ENCODE assay signal across 8 cellular contexts in the genomic region with DNA sequence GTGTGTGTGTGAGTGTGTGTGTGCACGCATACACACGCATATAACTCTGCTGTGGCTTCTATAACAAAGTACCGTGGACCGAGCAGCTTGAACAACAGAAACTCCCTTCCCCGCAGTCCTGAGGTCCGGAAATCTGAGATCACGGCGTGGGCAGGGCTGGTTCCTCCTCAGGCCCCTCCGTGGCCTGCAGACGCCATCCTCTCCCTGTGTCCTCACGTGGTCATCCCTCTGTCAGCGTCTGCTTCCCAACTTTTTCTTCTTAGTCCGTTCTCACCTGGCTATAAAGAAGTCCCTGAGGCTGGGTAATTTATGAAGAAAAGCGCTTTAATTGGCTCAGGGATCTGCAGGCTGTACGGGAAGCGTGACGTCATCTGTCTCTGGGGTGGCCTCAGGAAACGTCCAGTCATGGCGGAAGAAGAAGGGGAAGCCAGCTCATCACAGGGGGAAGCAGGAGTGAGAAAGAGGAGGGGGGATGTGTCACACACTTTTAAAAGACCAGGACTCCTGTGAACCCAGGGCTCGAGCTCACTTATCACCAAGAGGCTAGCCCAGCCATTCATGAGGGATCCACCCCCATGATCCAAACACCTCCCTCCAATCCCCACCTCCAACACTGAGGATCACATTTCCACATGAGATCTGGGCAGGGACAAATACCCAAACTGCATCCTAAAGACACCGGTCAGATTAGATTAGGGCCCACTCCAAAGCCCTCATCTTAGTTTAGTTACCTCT.
A peak's percentile ranks its signal among the peaks of the same experiment; 100 is the strongest.
DNase-seq lines count a peak whose midpoint lies in the region; ATAC-seq and TF ChIP-seq lines count a peak whose summit lies in the region.

No MANE protein-coding gene starts in this region.

- H3K36me3 ChIP-seq in mucosa of stomach (ENCODE audit: control insufficient read depth, insufficient read depth, low read length) = no peaks in the 10 kb centered on the region

- H3K27ac Mint-ChIP-seq in stimulated activated naive B cell treated with anti-CD40 and anti-IgM and Interleukin-4, amounts not matched to agents 10 μg/mL and 1 μg/mL and 100 μg/mL, for 72 hours = peak overlapping the region; percentile 98

- H3K9me3 ChIP-seq in mucosa of stomach (ENCODE audit: control insufficient read depth, low read length) = no peaks in the 10 kb centered on the region

- ATAC-seq in GM19397 (IDR thresholded peaks at IDR 0.05; ENCODE audit: unreplicated experiment) = peak; percentile 33
- peak; percentile 57 to 61 for ATAC-seq in stimulated activated naive B cell treated with anti-CD40 and anti-IgM and Interleukin-4, amounts not matched to agents 10 μg/mL and 1 μg/mL and 100 μg/mL, for 72 hours (replicated peaks)
- ATAC-seq in HG03097 (IDR thresholded peaks at IDR 0.05; ENCODE audit: low FRiP score, unreplicated experiment) = no peak

- DNase-seq in AG10803 (ENCODE audit: low read depth) (peak; percentile 76), HS-5 (ENCODE audit: low read depth) (peak; percentile 86), choroid plexus epithelial cell (ENCODE audit: low read depth) (peak; percentile 82)
- peak; percentile 62 for DNase-seq in activated CD4-positive, CD25-positive, alpha-beta regulatory T cell treated with anti-CD3 and anti-CD28 coated beads, Interleukin-2, amount 50 U/mL, for 72 hours
- DNase-seq in stimulated activated naive B cell treated with anti-CD40 and anti-IgM and Interleukin-4, amounts not matched to agents 10 μg/mL and 1 μg/mL and 100 μg/mL, for 72 hours = peak; percentile 80

- TF ChIP-seq CTCF in AG10803 (conservative IDR thresholded peaks at IDR 0.05; ENCODE audit: low read length) = no peak
- no peak for TF ChIP-seq CTCF in choroid plexus epithelial cell (conservative IDR thresholded peaks at IDR 0.05; ENCODE audit: low read depth, low read length)

- no peaks in the 10 kb centered on the region for H3K27me3 Mint-ChIP-seq in stimulated activated naive B cell treated with anti-CD40 and anti-IgM and Interleukin-4, amounts not matched to agents 10 μg/mL and 1 μg/mL and 100 μg/mL, for 72 hours

- peaks cover 50 to 76% of the 10 kb centered on the region in 2 donors for H3K4me1 Mint-ChIP-seq in stimulated activated naive B cell treated with anti-CD40 and anti-IgM and Interleukin-4, amounts not matched to agents 10 μg/mL and 1 μg/mL and 100 μg/mL, for 72 hours

- H3K4me3 Mint-ChIP-seq in stimulated activated naive B cell treated with anti-CD40 and anti-IgM and Interleukin-4, amounts not matched to agents 10 μg/mL and 1 μg/mL and 100 μg/mL, for 72 hours = peak overlapping the region; percentile 82 to 83

- H3K4me3 ChIP-seq in AG10803 (ENCODE audit: low read length) = peak overlapping the region; percentile 8
- peak overlapping the region; percentile 51 for H3K4me3 ChIP-seq in choroid plexus epithelial cell (ENCODE audit: low read depth, low read length)
- H3K4me3 ChIP-seq in mucosa of stomach (ENCODE audit: low read length) = no peak overlapping the region

- peak overlapping the region; percentile 39 for H3K9ac ChIP-seq in mucosa of stomach (ENCODE audit: low read length)

- peaks cover 4% of the 10 kb centered on the region for H3K27me3 ChIP-seq in mucosa of stomach (ENCODE audit: control insufficient read depth, insufficient read depth, low read length)

- H3K9me3 Mint-ChIP-seq in stimulated activated naive B cell treated with anti-CD40 and anti-IgM and Interleukin-4, amounts not matched to agents 10 μg/mL and 1 μg/mL and 100 μg/mL, for 72 hours = peaks cover 18 to 31% of the 10 kb centered on the region in 2 donors

- no peaks in the 10 kb centered on the region for H3K4me1 ChIP-seq in mucosa of stomach (ENCODE audit: control insufficient read depth, insufficient read depth, low read length)

- peaks cover 21 to 35% of the 10 kb centered on the region in 2 donors for H3K36me3 Mint-ChIP-seq in stimulated activated naive B cell treated with anti-CD40 and anti-IgM and Interleukin-4, amounts not matched to agents 10 μg/mL and 1 μg/mL and 100 μg/mL, for 72 hours
